8 cellular contexts compared by ENCODE assay signal in genomic region chr6:30101939-30102700, GRCh38. TPM values are rescaled to one million over a fixed set of nuclear protein-coding genes. Genes with fewer than 3 reads are reported as not detected.
DNase-seq lines count a peak whose midpoint lies in the region; ATAC-seq and TF ChIP-seq lines count a peak whose summit lies in the region.

No MANE protein-coding gene starts in this region.

- H3K27me3 ChIP-seq in MG63, result peaks cover 2% of the 10 kb centered on the region; the same call in 1 of the 2 replicates
- peaks cover 23% of the 10 kb centered on the region for H3K27me3 ChIP-seq in upper lobe of right lung

- ATAC-seq in GM19438 (IDR thresholded peaks at IDR 0.05; ENCODE audit: low read depth, unreplicated experiment) (peak; percentile 55), T-helper 17 cell (peak; percentile 36), left ventricle myocardium superior (peak; percentile 98), upper lobe of right lung (peak; percentile 92)

- peak; percentile 81 to 87 for DNase-seq in AML-193 (lab: John Stamatoyannopoulos, UW)
- peak; percentile 85 for DNase-seq in MG63
- DNase-seq in T-helper 17 cell, result peak; percentile 23 to 65 (median 63)
- peak in 56 of 58 donors; percentile 12 to 90 (median 66) for DNase-seq in anterior cingulate cortex (lab: John Stamatoyannopoulos, UW)
- DNase-seq in left ventricle myocardium superior, result peak; percentile 96
- DNase-seq in posterior vena cava (ENCODE audit: low spot score), result peak; percentile 95
- DNase-seq in upper lobe of right lung, result peak; percentile 96

- H3K36me3 ChIP-seq in MG63, result no peaks in the 10 kb centered on the region
- no peaks in the 10 kb centered on the region for H3K36me3 ChIP-seq in upper lobe of right lung

- peak overlapping the region; percentile 92 for H3K27ac Mint-ChIP-seq in T-helper 17 cell

- H3K4me1 ChIP-seq in upper lobe of right lung, result peaks cover 31% of the 10 kb centered on the region

- intact Hi-C loops in left ventricle myocardium superior (cut with micrococcal nuclease), result no loop called here
- intact Hi-C loops in posterior vena cava (cut with DNase I), result no loop called here
- intact Hi-C loops in upper lobe of right lung (cut with DNase I), result no loop called here

- peak overlapping the region; percentile 51 for H3K27ac ChIP-seq in upper lobe of right lung

- H3K27me3 Mint-ChIP-seq in T-helper 17 cell, result peaks cover 61% of the 10 kb centered on the region

- H3K9me3 ChIP-seq in MG63 (no peaks in the 10 kb centered on the region), T-helper 17 cell (ENCODE audit: control insufficient read depth, low read length, poor library complexity, severe bottlenecking) (no peaks in the 10 kb centered on the region), upper lobe of right lung (no peaks in the 10 kb centered on the region)

- H3K4me3 ChIP-seq in MG63, result peak overlapping the region; percentile 40
- H3K4me3 ChIP-seq in upper lobe of right lung, result peak overlapping the region; percentile 49

- peak overlapping the region; percentile 93 for H3K4me3 Mint-ChIP-seq in T-helper 17 cell

- TF ChIP-seq CTCF in upper lobe of right lung (IDR thresholded peaks at IDR 0.05), result no peak

- peaks cover 43% of the 10 kb centered on the region for H3K4me1 Mint-ChIP-seq in T-helper 17 cell

- peaks cover 4% of the 10 kb centered on the region for H3K36me3 Mint-ChIP-seq in T-helper 17 cell (ENCODE audit: low read depth)

RNA-seq across cellular contexts. Expression of gene TRIM31, which starts 10.8 kb away (rescaled TPM):
- not detected in 2 replicates for total RNA-seq in MG63 (2014; rRNA removed; shearing (Covaris generic); ENCODE audit: low replicate concordance)
- total RNA-seq in T-helper 17 cell (not detected), left ventricle myocardium superior (not detected), posterior vena cava (not detected), upper lobe of right lung (0.35 TPM)

RNA-seq across cellular contexts. Expression of gene RNF39, which starts 26.6 kb away (rescaled TPM):
- total RNA-seq in MG63 (2014; rRNA removed; shearing (Covaris generic); ENCODE audit: low replicate concordance), result not detected in 2 replicates
- not detected for total RNA-seq in T-helper 17 cell
- not detected for total RNA-seq in left ventricle myocardium superior
- total RNA-seq in posterior vena cava, result not detected
- total RNA-seq in upper lobe of right lung, result 2.4 TPM

RNA-seq across cellular contexts. Expression of gene TRIM40, which starts 33.8 kb away (rescaled TPM):
- total RNA-seq in MG63 (2014; rRNA removed; shearing (Covaris generic); ENCODE audit: low replicate concordance), result not detected in 2 replicates
- 1 to 10 TPM in 1 of 2 donors, under 1 TPM in 1; 0.22 to 3.5 TPM for total RNA-seq in T-helper 17 cell
- not detected for total RNA-seq in left ventricle myocardium superior
- total RNA-seq in posterior vena cava, result not detected
- not detected for total RNA-seq in upper lobe of right lung

RNA-seq across cellular contexts. Expression of gene PPP1R11, which starts 35.1 kb away (rescaled TPM):
- total RNA-seq in MG63 (2014; rRNA removed; shearing (Covaris generic); ENCODE audit: low replicate concordance), result 20.2 and 47.2 TPM in 2 replicates
- total RNA-seq in T-helper 17 cell (10 to 100 TPM; 52.1 to 52.4 TPM), left ventricle myocardium superior (44.1 TPM), posterior vena cava (10 to 100 TPM; 45.0 to 53.4 TPM), upper lobe of right lung (62.6 TPM)

RNA-seq across cellular contexts. Expression of gene POLR1H, which starts 41.1 kb away (rescaled TPM):
- 24.3 and 32.9 TPM in 2 replicates for total RNA-seq in MG63 (2014; rRNA removed; shearing (Covaris generic); ENCODE audit: low replicate concordance)
- total RNA-seq in T-helper 17 cell (10 to 100 TPM; 28.9 to 31.7 TPM), left ventricle myocardium superior (16.1 TPM), posterior vena cava (10 to 100 TPM; 15.5 to 17.0 TPM), upper lobe of right lung (20.3 TPM)

Comparison
In these comparisons a context has a peak if more than half of its experiments do, and no peak if none do; other contexts are left out.
1. Peak in every context shown above with its lines: DNase-seq, ATAC-seq, H3K4me3 ChIP-seq and H3K27ac ChIP-seq.
2. ATAC-seq: peak in every context shown above with its lines; median percentile 98 in left ventricle myocardium superior; 92 in upper lobe of right lung; 55 in GM19438; 36 in T-helper 17 cell.